Comparison of ENCODE assay signal across 10 cellular contexts in genomic region chr9:108850293-108850897, GRCh38. TPM values are rescaled to one million over a fixed set of nuclear protein-coding genes. Genes with fewer than 3 reads are reported as not detected.
DNase-seq lines count a peak whose midpoint lies in the region; ATAC-seq, FAIRE-seq and TF ChIP-seq lines count a peak whose summit lies in the region.
"Had no signal": no experiment of that assay in that cellular context is flagged by ENCODE, and none has a peak within 500 bp of the region (broad histone marks: within the 10 kb centered on the region; RNA-seq: fewer than 3 reads in every experiment).

No MANE protein-coding gene starts in this region.

- H3K36me3 ChIP-seq in astrocyte (ENCODE audit: insufficient read depth, low read length) (no peaks in the 10 kb centered on the region), left lung (no peaks in the 10 kb centered on the region)

- ATAC-seq in left lung (peak; percentile 84), T-cell (replicated peaks in 1 of 4) (no peak)

- H2AFZ ChIP-seq in astrocyte (ENCODE audit: low read depth, low read length) = no peak overlapping the region

- intact Hi-C loops in left lung (cut with DNase I) = no loop called here

- H3K27me3 ChIP-seq in astrocyte (ENCODE audit: insufficient read depth, low read length) (peaks cover 6% of the 10 kb centered on the region), left lung (peaks cover 0 to 4% of the 10 kb centered on the region in 2 donors)

- H3K27ac ChIP-seq in astrocyte (ENCODE audit: low read depth, low read length) (no peak overlapping the region), left lung (no peak overlapping the region)
- H3K27ac ChIP-seq: KMS-11 had no signal

- H3K4me1 ChIP-seq in astrocyte (ENCODE audit: insufficient read depth, low read length) = no peaks in the 10 kb centered on the region
- H3K4me1 ChIP-seq in left lung = no peaks in the 10 kb centered on the region

- H3K4me3 Mint-ChIP-seq in astrocyte (ENCODE audit: unreplicated experiment) (no peak overlapping the region), T-cell (no peak overlapping the region)

- TF ChIP-seq CTCF in astrocyte (IDR thresholded peaks at IDR 0.05; ENCODE audit: insufficient read depth, low read depth, low read length) (peak; percentile 25), left lung (IDR thresholded peaks at IDR 0.05) (no peak)

- H3K79me2 ChIP-seq in astrocyte (ENCODE audit: insufficient read depth, low read length) = no peaks in the 10 kb centered on the region

- H3K4me3 ChIP-seq in astrocyte (ENCODE audit: insufficient read depth, low read depth, low read length) (no peak overlapping the region), left lung (no peak overlapping the region)

- H3K4me2 ChIP-seq in astrocyte (ENCODE audit: low read length) = no peak overlapping the region
- H3K4me2 ChIP-seq: KMS-11 had no signal

- H3K27me3 Mint-ChIP-seq in astrocyte (ENCODE audit: low read depth, unreplicated experiment) (no peaks in the 10 kb centered on the region), T-cell (peaks cover 0 to 6% of the 10 kb centered on the region in 2 donors)

- FAIRE-seq in astrocyte (lab: Jason Lieb, UNC) = no peak

- H3K4me1 Mint-ChIP-seq in astrocyte (ENCODE audit: low read depth, unreplicated experiment) (peaks cover 6% of the 10 kb centered on the region), T-cell (no peaks in the 10 kb centered on the region)

- H3K9me3 Mint-ChIP-seq in astrocyte (ENCODE audit: unreplicated experiment) (no peaks in the 10 kb centered on the region), T-cell (no peaks in the 10 kb centered on the region)

- H3K9me3 ChIP-seq in astrocyte (ENCODE audit: insufficient read depth, low read depth, low read length) = no peaks in the 10 kb centered on the region
- no peaks in the 10 kb centered on the region for H3K9me3 ChIP-seq in left lung

- POLR2A ChIA-PET in T-cell (lab: Charles Lee) = no interaction called here

- H3K27ac Mint-ChIP-seq in astrocyte (ENCODE audit: unreplicated experiment) (no peak overlapping the region), T-cell (no peak overlapping the region)

- H3K36me3 Mint-ChIP-seq in astrocyte (ENCODE audit: low read depth, unreplicated experiment) (no peaks in the 10 kb centered on the region), T-cell (no peaks in the 10 kb centered on the region)

- no peaks in the 10 kb centered on the region for H4K20me1 ChIP-seq in astrocyte (ENCODE audit: insufficient read depth, low read length)

- CTCF ChIA-PET in T-cell (lab: Charles Lee) = no interaction called here

- DNase-seq in DMS114 treated with DMSO at 0.1 percent for 48 hours (lab: John Stamatoyannopoulos, UW; ENCODE audit: unreplicated experiment) (peak; percentile 0), HT-29 (ENCODE audit: low spot score) (peak; percentile 21), astrocyte (ENCODE audit: low read depth) (peak; percentile 4), left lung (no peak), NCI-H1417 treated with DMSO at 0.1 percent for 48 hours (lab: John Stamatoyannopoulos, UW) (no peak), D341Med (ENCODE audit: low spot score) (no peak), T-cell (no peak), H4 (ENCODE audit: low spot score) (no peak)
- DNase-seq: trophoblast cell had no signal

- no peak overlapping the region for H3K9ac ChIP-seq in astrocyte (ENCODE audit: low read length)
- H3K9ac ChIP-seq: KMS-11 had no signal

RNA-seq across cellular contexts. Expression of gene ACTL7B, which starts 5.4 kb away (rescaled TPM):
- not detected in 2 replicates for total RNA-seq in HT-29 (2014; rRNA removed; shearing (Covaris generic))
- total RNA-seq in astrocyte = not detected in 2 replicates
- total RNA-seq in left lung = not detected
- under 1 TPM in 3 of 5 donors, not detected in 2; 0.10 to 0.22 (median 0.19) TPM for total RNA-seq in T-cell
- total RNA-seq in H4 (2014; rRNA removed; shearing (Covaris generic)) = not detected in 2 replicates

RNA-seq across cellular contexts. Expression of gene ACTL7A, which starts 11.7 kb away (rescaled TPM):
- not detected in 2 replicates for total RNA-seq in HT-29 (2014; rRNA removed; shearing (Covaris generic))
- total RNA-seq in astrocyte (not detected in 2 replicates), left lung (not detected), T-cell (not detected)
- total RNA-seq in H4 (2014; rRNA removed; shearing (Covaris generic)) = not detected in 2 replicates

Comparison
In these comparisons a context has a peak if more than half of its experiments do, and no peak if none do; other contexts are left out.
1. DNase-seq: peak in DMS114 treated with DMSO at 0.1 percent for 48 hours (single experiment), HT-29 (single experiment) and astrocyte (single experiment); none in left lung (0 of 2), NCI-H1417 treated with DMSO at 0.1 percent for 48 hours (single experiment), D341Med (single experiment), T-cell (0 of 34) and H4 (single experiment).